8 cellular contexts compared by ENCODE assay signal in the genomic region with DNA sequence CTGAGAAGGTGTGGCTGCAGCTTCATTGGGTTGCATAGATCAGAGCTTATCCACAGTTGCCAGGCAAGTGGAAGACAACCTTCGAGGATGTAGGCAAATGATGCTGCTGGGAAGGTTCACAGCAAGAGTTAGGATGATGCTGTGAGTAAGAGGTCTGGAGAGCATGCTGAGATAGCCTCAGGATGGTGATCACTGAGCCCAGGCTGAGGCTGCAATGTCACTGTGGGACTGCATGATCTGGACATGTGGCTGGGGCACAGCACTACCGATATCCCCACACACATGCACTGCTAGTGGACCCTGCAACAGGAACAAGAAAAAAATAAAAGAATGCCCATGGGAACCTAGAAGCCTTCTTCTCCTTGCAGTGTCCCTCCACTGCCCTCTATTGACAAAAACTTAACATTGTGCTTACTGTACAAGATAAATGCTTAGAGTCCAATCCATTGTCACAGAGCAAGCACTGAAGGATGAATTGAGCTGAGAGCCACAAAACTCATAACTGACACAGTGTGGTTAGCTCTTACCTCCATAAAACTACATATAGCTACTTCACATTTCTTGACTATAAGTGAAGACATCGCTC.
A peak's percentile ranks its signal among the peaks of the same experiment; 100 is the strongest.
DNase-seq lines count a peak whose midpoint lies in the region; ATAC-seq and TF ChIP-seq lines count a peak whose summit lies in the region.

No MANE protein-coding gene starts in this region.

- H3K4me3 ChIP-seq in thyroid gland (replicated peaks in 1 of 3) = no peak overlapping the region

- WGBS in thyroid gland, 2 donors = 46% methylated on average over 3 of the region's 3 CpGs

- no peak overlapping the region for H3K4me3 Mint-ChIP-seq in Calu3 (ENCODE audit: low read depth, unreplicated experiment)

- H3K4me1 ChIP-seq in thyroid gland = no peaks in the 10 kb centered on the region

- CTCF ChIA-PET in Calu3 (lab: Charles Lee) = interaction anchor here (0.6 to 1.1 kb wide), 5 partner anchors 234 to 952 kb away, joined by 3 to 5 read pairs (median 3); no protein-coding TSS in a partner anchor

- no peak overlapping the region for H3K27ac Mint-ChIP-seq in Calu3 (ENCODE audit: unreplicated experiment)

- no peaks in the 10 kb centered on the region for H3K36me3 Mint-ChIP-seq in Calu3 (ENCODE audit: insufficient read depth, unreplicated experiment)

- peak; percentile 11 for DNase-seq in Calu3
- peak; percentile 20 for DNase-seq in NCI-H2171 (lab: John Stamatoyannopoulos, UW)
- DNase-seq in amniotic epithelial cell (ENCODE audit: low read depth) = peak; percentile 54
- peak; percentile 53 for DNase-seq in inferior parietal cortex (ENCODE audit: extremely low spot score)
- DNase-seq in thyroid gland = peak in 1 of 2 donors; percentile 1
- no peak for DNase-seq in stimulated activated CD4-positive, alpha-beta T cell treated with anti-CD3 and anti-CD28 coated beads, Interleukin-2, amount 100 ng/mL, for 48 hours

- H3K4me1 Mint-ChIP-seq in Calu3 (ENCODE audit: low read depth, unreplicated experiment) = no peaks in the 10 kb centered on the region

- no peaks in the 10 kb centered on the region for H3K9me3 ChIP-seq in thyroid gland

- no peak overlapping the region for H3K27ac ChIP-seq in thyroid gland

- no peaks in the 10 kb centered on the region for H3K27me3 Mint-ChIP-seq in Calu3 (ENCODE audit: unreplicated experiment)

- H3K36me3 ChIP-seq in thyroid gland = no peaks in the 10 kb centered on the region

- TF ChIP-seq POLR2A in thyroid gland (IDR thresholded peaks at IDR 0.05) = no peak

- no peaks in the 10 kb centered on the region for H3K9me3 Mint-ChIP-seq in Calu3 (ENCODE audit: low read depth, unreplicated experiment)

- no TSS peak for BruUV-seq in Calu3 (replicated peaks; lab: Mats Ljungman, UMichigan)

- ATAC-seq in GM18868 (IDR thresholded peaks at IDR 0.05; ENCODE audit: unreplicated experiment) (peak; percentile 98), HG03060 (IDR thresholded peaks at IDR 0.05; ENCODE audit: low read depth, unreplicated experiment) (peak; percentile 73)

- intact Hi-C loops in Calu3 (cut with micrococcal nuclease; ENCODE audit: unreplicated experiment) (loop anchor here (2.0 to 5.0 kb wide), 2 partner anchors 248 to 949 kb away; no protein-coding TSS in a partner anchor), thyroid gland (cut with DNase I) (loop anchor here (10.0 kb wide), 1 partner anchor 945 kb away; no protein-coding TSS in a partner anchor)

- TF ChIP-seq CTCF in Calu3 (IDR thresholded peaks at IDR 0.05; ENCODE audit: unreplicated experiment) (peak; percentile 48), thyroid gland (IDR thresholded peaks at IDR 0.05) (peak in 4 of 6 experiments; percentile 27 to 59 (median 50))

- no peaks in the 10 kb centered on the region for H3K27me3 ChIP-seq in thyroid gland

Comparison
In these comparisons a context has a peak if more than half of its experiments do, and no peak if none do; other contexts are left out.
1. DNase-seq: peak in Calu3 (single experiment), NCI-H2171 (single experiment), amniotic epithelial cell (single experiment) and inferior parietal cortex (single experiment); none in stimulated activated CD4-positive, alpha-beta T cell treated with anti-CD3 and anti-CD28 coated beads, Interleukin-2, amount 100 ng/mL, for 48 hours (0 of 2).